8 cellular contexts compared by ENCODE assay signal in genomic region chr1:234971586-234972297, GRCh38.
DNase-seq lines count a peak whose midpoint lies in the region; ATAC-seq and TF ChIP-seq lines count a peak whose summit lies in the region.

No MANE protein-coding gene starts in this region.

- H3K27ac ChIP-seq in cardiac muscle cell: peak overlapping the region; percentile 78
- peak overlapping the region; percentile 93 for H3K27ac ChIP-seq in mesodermal cell (ENCODE audit: low read depth, low read length, severe bottlenecking)
- H3K27ac ChIP-seq in vagina: peak overlapping the region; percentile 89

- 87 to 93% methylated on average over 8 of the region's 9 CpGs for WGBS in mesodermal cell (ENCODE audit: insufficient coverage in 2 of 2), 2 experiments

- H3K36me3 ChIP-seq in cardiac muscle cell: no peaks in the 10 kb centered on the region
- H3K36me3 ChIP-seq in mesodermal cell (ENCODE audit: control insufficient read depth, insufficient read depth, low read length): no peaks in the 10 kb centered on the region
- H3K36me3 ChIP-seq in vagina: no peaks in the 10 kb centered on the region

- intact Hi-C loops in cardiac septum (cut with DNase I) (no loop called here), vagina (cut with DNase I) (loop anchor here (5.0 to 10.0 kb wide), 3 partner anchors 47 to 477 kb away; no protein-coding TSS in a partner anchor)

- peaks cover 55% of the 10 kb centered on the region for H3K4me1 Mint-ChIP-seq in activated naive CD8-positive, alpha-beta T cell treated with anti-CD3 and anti-CD28 coated beads for 36 hours

- H3K4me3 ChIP-seq in cardiac muscle cell: no peak overlapping the region
- no peak overlapping the region for H3K4me3 ChIP-seq in mesodermal cell (ENCODE audit: extremely low read depth, insufficient read depth, low read length, poor library complexity, severe bottlenecking)
- H3K4me3 ChIP-seq in vagina: no peak overlapping the region

- peaks cover 46% of the 10 kb centered on the region for H3K4me1 ChIP-seq in cardiac muscle cell (ENCODE audit: low read depth)
- H3K4me1 ChIP-seq in mesodermal cell (ENCODE audit: control insufficient read depth, insufficient read depth, low read length, poor library complexity, severe bottlenecking): peaks cover 69% of the 10 kb centered on the region
- peaks cover 63% of the 10 kb centered on the region for H3K4me1 ChIP-seq in vagina

- TF ChIP-seq CTCF in cardiac muscle cell (IDR thresholded peaks at IDR 0.05; ENCODE audit: low read depth, low read length): no peak
- TF ChIP-seq CTCF in vagina (IDR thresholded peaks at IDR 0.05): no peak

- H3K27me3 Mint-ChIP-seq in activated naive CD8-positive, alpha-beta T cell treated with anti-CD3 and anti-CD28 coated beads for 36 hours: no peaks in the 10 kb centered on the region

- H3K9me3 Mint-ChIP-seq in activated naive CD8-positive, alpha-beta T cell treated with anti-CD3 and anti-CD28 coated beads for 36 hours: peaks cover 2% of the 10 kb centered on the region

- no peaks in the 10 kb centered on the region for H3K9me3 ChIP-seq in cardiac muscle cell (ENCODE audit: low read depth)
- H3K9me3 ChIP-seq in mesodermal cell (ENCODE audit: control insufficient read depth, low read length): no peaks in the 10 kb centered on the region
- no peaks in the 10 kb centered on the region for H3K9me3 ChIP-seq in vagina

- TF ChIP-seq POLR2A in vagina (IDR thresholded peaks at IDR 0.05): no peak

- DNase-seq in cardiac muscle cell (ENCODE audit: low read depth in 1 of 2, low spot score in 1 of 2) (no peak), cardiac septum (ENCODE audit: low spot score) (no peak), vagina (ENCODE audit: extremely low spot score in 2 of 2) (no peak), NCI-H2227 treated with DMSO at 0.1 percent for 48 hours (lab: John Stamatoyannopoulos, UW) (no peak)
- DNase-seq in activated naive CD8-positive, alpha-beta T cell treated with anti-CD3 and anti-CD28 coated beads for 36 hours: no peak

- no peak for ATAC-seq in GM19455 (IDR thresholded peaks at IDR 0.05; ENCODE audit: unreplicated experiment)
- no peak for ATAC-seq in HG03039 (IDR thresholded peaks at IDR 0.05; ENCODE audit: unreplicated experiment)

- no peaks in the 10 kb centered on the region for H3K36me3 Mint-ChIP-seq in activated naive CD8-positive, alpha-beta T cell treated with anti-CD3 and anti-CD28 coated beads for 36 hours

- H3K27ac Mint-ChIP-seq in activated naive CD8-positive, alpha-beta T cell treated with anti-CD3 and anti-CD28 coated beads for 36 hours: peak overlapping the region; percentile 84

- no peak overlapping the region for H3K4me3 Mint-ChIP-seq in activated naive CD8-positive, alpha-beta T cell treated with anti-CD3 and anti-CD28 coated beads for 36 hours

- no peaks in the 10 kb centered on the region for H3K27me3 ChIP-seq in cardiac muscle cell
- no peaks in the 10 kb centered on the region for H3K27me3 ChIP-seq in vagina
